ENCODE assay signal across 21 cellular contexts in the genomic region with DNA sequence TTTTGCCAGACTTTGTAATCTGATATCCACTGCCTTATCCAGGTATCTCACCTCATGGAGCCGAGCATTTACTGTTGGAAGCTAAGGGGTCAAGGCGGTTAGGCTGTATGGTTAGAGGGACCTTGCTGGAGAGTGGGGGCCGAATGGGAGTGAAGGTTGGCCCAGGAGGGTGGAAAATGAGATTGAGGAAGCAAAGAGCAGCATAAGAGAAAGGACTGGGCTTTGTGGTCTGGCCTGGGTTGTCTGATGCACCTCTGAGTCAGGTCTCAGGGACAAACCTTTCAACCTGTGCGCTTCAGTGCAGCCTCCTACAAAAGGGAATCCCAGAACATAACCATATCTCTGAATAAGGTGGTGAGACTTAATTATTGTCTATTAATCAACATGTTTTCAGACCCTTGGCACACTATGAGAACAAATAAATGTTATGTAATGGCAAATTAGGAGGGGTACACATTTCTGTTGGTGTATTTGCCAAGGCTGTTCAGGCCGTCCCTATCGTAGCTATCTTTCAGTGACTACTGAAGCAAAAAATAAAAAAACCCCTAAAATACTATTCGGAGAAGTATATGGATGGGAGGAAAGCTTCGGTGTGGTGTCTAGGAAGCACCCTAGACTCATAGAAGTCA. TPM values are rescaled to one million over a fixed set of nuclear protein-coding genes. Genes with fewer than 3 reads are reported as not detected.
DNase-seq lines count a peak whose midpoint lies in the region; ATAC-seq, FAIRE-seq and TF ChIP-seq lines count a peak whose summit lies in the region.
"Had no signal": no experiment of that assay in that cellular context is flagged by ENCODE, and none has a peak within 500 bp of the region (broad histone marks: within the 10 kb centered on the region; RNA-seq: fewer than 3 reads in every experiment).

No MANE protein-coding gene starts in this region.

- H3K79me2 ChIP-seq in osteoblast (ENCODE audit: insufficient read depth, low read length) (peaks cover 2% of the 10 kb centered on the region), Karpas-422 (ENCODE audit: low read length) (no peaks in the 10 kb centered on the region)
- H3K79me2 ChIP-seq: hepatocyte had no signal

- peak overlapping the region; percentile 45 for H3K4me3 Mint-ChIP-seq in activated T-helper 17 cell treated with anti-CD3 and anti-CD28 coated beads, Interleukin-2, amount 50 U/mL, for 72 hours
- H3K4me3 Mint-ChIP-seq: activated T-cell treated with anti-CD3 and anti-CD28 coated beads, Interleukin-2, amount 50 U/mL, for 4 hours had no signal

- H3K9me3 ChIP-seq in osteoblast (ENCODE audit: low read depth, low read length): no peaks in the 10 kb centered on the region
- H3K9me3 ChIP-seq in Karpas-422 (ENCODE audit: low read length): no peaks in the 10 kb centered on the region
- H3K9me3 ChIP-seq: BE2C had no signal

- H3K4me1 ChIP-seq in osteoblast (ENCODE audit: insufficient read depth, low read length): peaks cover 11% of the 10 kb centered on the region
- H3K4me1 ChIP-seq in Karpas-422 (ENCODE audit: low read length): peaks cover 9% of the 10 kb centered on the region
- H3K4me1 ChIP-seq: BE2C had no signal

- no peak for TF ChIP-seq CTCF in osteoblast (IDR thresholded peaks at IDR 0.05; ENCODE audit: extremely low read depth, low read depth, low read length)

- H3K4me3 ChIP-seq in osteoblast (ENCODE audit: insufficient read depth, low read length) (no peak overlapping the region), Karpas-422 (ENCODE audit: low read length) (no peak overlapping the region)
- H3K4me3 ChIP-seq: hepatocyte had no signal

- DNase-seq in activated naive CD4-positive, alpha-beta T cell treated with Interleukin-2 at 50 U/mL for 16 hours: peak; percentile 12
- DNase-seq in activated naive CD4-positive, alpha-beta T cell (lab: John Stamatoyannopoulos, UW): no peak
- no peak for DNase-seq in GM19239 (ENCODE audit: insufficient read length, low spot score)
- peak; percentile 79 for DNase-seq in osteoblast (ENCODE audit: insufficient read length, low spot score, missing footprints)
- DNase-seq in SKM-1 treated with dmso at 0.1 percent for 144 hours (lab: John Stamatoyannopoulos, UW; ENCODE audit: unreplicated experiment): no peak
- no peak for DNase-seq in HCEC 1CT
- DNase-seq in Karpas-422: no peak
- DNase-seq: activated T-cell treated with anti-CD3 and anti-CD28 coated beads, Interleukin-2, amount 50 U/mL, for 4 hours; anterior cingulate cortex; BE2C; dermis blood vessel endothelial cell; GF-D8; left cardiac atrium; NCI-H187; stimulated activated CD4-positive, alpha-beta T cell treated with anti-CD3 and anti-CD28 coated beads, Interleukin-4, amount 100 ng/mL, for 4 hours; stimulated activated naive CD4-positive, alpha-beta T cell; WERI-Rb-1 had no signal

- FAIRE-seq in GM19239 (lab: Jason Lieb, UNC): peak; percentile 71
- FAIRE-seq: urothelium cell line had no signal

- no peaks in the 10 kb centered on the region for H3K9me2 ChIP-seq in Karpas-422 (replicated peaks; ENCODE audit: insufficient read depth, low read length)

- no peak overlapping the region for H3K4me2 ChIP-seq in osteoblast (ENCODE audit: insufficient read depth, low read length)
- H3K4me2 ChIP-seq in Karpas-422 (ENCODE audit: low read depth, low read length, poor library complexity, severe bottlenecking): no peak overlapping the region
- H3K4me2 ChIP-seq: hepatocyte had no signal

- peaks cover 33% of the 10 kb centered on the region for H3K4me1 Mint-ChIP-seq in activated T-helper 17 cell treated with anti-CD3 and anti-CD28 coated beads, Interleukin-2, amount 50 U/mL, for 72 hours

- peaks cover 17% of the 10 kb centered on the region for H3K36me3 Mint-ChIP-seq in activated T-helper 17 cell treated with anti-CD3 and anti-CD28 coated beads, Interleukin-2, amount 50 U/mL, for 72 hours (ENCODE audit: low read depth)

- peak overlapping the region; percentile 52 for H3K27ac Mint-ChIP-seq in activated T-helper 17 cell treated with anti-CD3 and anti-CD28 coated beads, Interleukin-2, amount 50 U/mL, for 72 hours

- H3K9ac ChIP-seq in Karpas-422 (ENCODE audit: low read length): no peak overlapping the region

- H3K27ac ChIP-seq in osteoblast (ENCODE audit: low read depth, low read length) (no peak overlapping the region), Karpas-422 (ENCODE audit: low read length) (no peak overlapping the region)
- H3K27ac ChIP-seq: hepatocyte, WERI-Rb-1 had no signal

- H4K20me1 ChIP-seq in osteoblast (ENCODE audit: insufficient read depth, low read length) (no peaks in the 10 kb centered on the region), Karpas-422 (ENCODE audit: insufficient read depth, low read depth, low read length) (no peaks in the 10 kb centered on the region)

- peaks cover 2% of the 10 kb centered on the region for H3K27me3 Mint-ChIP-seq in activated T-helper 17 cell treated with anti-CD3 and anti-CD28 coated beads, Interleukin-2, amount 50 U/mL, for 72 hours

- ATAC-seq in activated T-helper 17 cell treated with anti-CD3 and anti-CD28 coated beads, Interleukin-2, amount 50 U/mL, for 72 hours (replicated peaks): peak; percentile 56
- ATAC-seq: activated T-cell treated with anti-CD3 and anti-CD28 coated beads, Interleukin-2, amount 50 U/mL, for 4 hours; left cardiac atrium; sciatic nerve had no signal

- H3K9me3 Mint-ChIP-seq in activated T-helper 17 cell treated with anti-CD3 and anti-CD28 coated beads, Interleukin-2, amount 50 U/mL, for 72 hours: no peaks in the 10 kb centered on the region
- H3K9me3 Mint-ChIP-seq: activated T-cell treated with anti-CD3 and anti-CD28 coated beads, Interleukin-2, amount 50 U/mL, for 4 hours had no signal

- H2AFZ ChIP-seq in osteoblast (ENCODE audit: low read length): no peak overlapping the region
- no peak overlapping the region for H2AFZ ChIP-seq in Karpas-422 (ENCODE audit: low read length)
- H2AFZ ChIP-seq: hepatocyte had no signal

- H3K27me3 ChIP-seq in osteoblast (ENCODE audit: insufficient read depth, low read length): peaks cover 5% of the 10 kb centered on the region
- no peaks in the 10 kb centered on the region for H3K27me3 ChIP-seq in Karpas-422 (ENCODE audit: low read length)
- H3K27me3 ChIP-seq: BE2C had no signal

- H3K36me3 ChIP-seq in osteoblast (ENCODE audit: insufficient read depth, low read length) (no peaks in the 10 kb centered on the region), Karpas-422 (ENCODE audit: insufficient read depth, low read length) (no peaks in the 10 kb centered on the region)
- H3K36me3 ChIP-seq: BE2C, WERI-Rb-1 had no signal

RNA-seq across cellular contexts. Expression of gene CAMK1D, which starts 4.2 kb away (rescaled TPM):
- 10 to 100 TPM; 10.9 to 20.7 TPM for total RNA-seq in activated T-helper 17 cell treated with anti-CD3 and anti-CD28 coated beads, Interleukin-2, amount 50 U/mL, for 72 hours
- 10.6 and 11.2 TPM in 2 replicates for total RNA-seq in osteoblast
- total RNA-seq in Karpas-422 (2014; rRNA removed; shearing (Covaris generic); ENCODE audit: low replicate concordance): 0.11 and 0.63 TPM in 2 replicates

Comparison
In these comparisons a context has a peak if more than half of its experiments do, and no peak if none do; other contexts are left out.
1. DNase-seq: peak in activated naive CD4-positive, alpha-beta T cell treated with Interleukin-2 at 50 U/mL for 16 hours (single experiment) and osteoblast (single experiment); none in activated naive CD4-positive, alpha-beta T cell (0 of 4), GM19239 (single experiment), SKM-1 treated with dmso at 0.1 percent for 144 hours (single experiment), HCEC 1CT (single experiment) and Karpas-422 (single experiment).